8 cellular contexts compared by ENCODE assay signal in genomic region chr11:61792310-61793083, GRCh38. TPM values are rescaled to one million over a fixed set of nuclear protein-coding genes. Genes with fewer than 3 reads are reported as not detected.
DNase-seq lines count a peak whose midpoint lies in the region; ATAC-seq, FAIRE-seq and TF ChIP-seq lines count a peak whose summit lies in the region.

Gene FEN1, plus strand, starts transcription at chr11:61792911. Its CDS starts 2,451 bp downstream, at chr11:61795362.
Gene TMEM258, minus strand, starts transcription at chr11:61792599. Its CDS starts 41 bp downstream, at chr11:61792558.

- H3K4me3 ChIP-seq in KMS-11 (IDR thresholded peaks at IDR 0.05; ENCODE audit: insufficient read depth, low read depth, low read length) (no peak within 1 kb of the TSS), esophagus squamous epithelium (peak within 1 kb of the TSS; percentile 49 to 89 (median 76))

- H3K27ac Mint-ChIP-seq in activated T-cell treated with anti-CD3 and anti-CD28 coated beads, Interleukin-2, amount 50 U/mL, for 72 hours = peak within 1 kb of the TSS; percentile 99
- peak within 1 kb of the TSS; percentile 97 to 100 (median 99) for H3K27ac Mint-ChIP-seq in naive B cell
- H3K27ac Mint-ChIP-seq in stimulated activated effector memory CD8-positive, alpha-beta T cell treated with anti-CD3 and anti-CD28 coated beads, Interleukin-12 subunit alpha, Interleukin-12 subunit beta, amount 100 ng/mL, for 72 hours = peak within 1 kb of the TSS; percentile 100

- intact Hi-C loops in esophagus squamous epithelium (cut with DNase I) = loop anchor here (10.0 kb wide), 1 partner anchor 312 kb away; no protein-coding TSS in a partner anchor

- H4K20me1 ChIP-seq in KMS-11 (ENCODE audit: insufficient read depth) = peaks cover 2% of the 10 kb centered on the region; the same call in 1 of the 2 replicates

- H2AFZ ChIP-seq in KMS-11 (ENCODE audit: low read depth) = peak within 1 kb of the TSS; percentile 74

- FAIRE-seq in RCC 7860 (lab: Jason Lieb, UNC) = no peak

- H3K27me3 ChIP-seq in KMS-11 (ENCODE audit: insufficient read depth, low read depth) (no peaks in the 10 kb centered on the region), esophagus squamous epithelium (no peaks in the 10 kb centered on the region)

- H3K4me3 Mint-ChIP-seq in activated T-cell treated with anti-CD3 and anti-CD28 coated beads, Interleukin-2, amount 50 U/mL, for 72 hours = peak within 1 kb of the TSS; percentile 97 to 98
- peak within 1 kb of the TSS; percentile 83 to 98 (median 96) for H3K4me3 Mint-ChIP-seq in naive B cell
- peak within 1 kb of the TSS; percentile 96 for H3K4me3 Mint-ChIP-seq in stimulated activated effector memory CD8-positive, alpha-beta T cell treated with anti-CD3 and anti-CD28 coated beads, Interleukin-12 subunit alpha, Interleukin-12 subunit beta, amount 100 ng/mL, for 72 hours

- peak in 2 of 4 donors; percentile 36 to 69 for TF ChIP-seq POLR2A in esophagus squamous epithelium (IDR thresholded peaks at IDR 0.05)

- peak within 1 kb of the TSS; percentile 88 for H3K9ac ChIP-seq in KMS-11

- 0% methylated on average over 22 to 37 of the region's 61 CpGs for WGBS in esophagus squamous epithelium, 2 donors

- H3K9me3 Mint-ChIP-seq in activated T-cell treated with anti-CD3 and anti-CD28 coated beads, Interleukin-2, amount 50 U/mL, for 72 hours = no peaks in the 10 kb centered on the region
- H3K9me3 Mint-ChIP-seq in naive B cell = no peaks in the 10 kb centered on the region
- H3K9me3 Mint-ChIP-seq in stimulated activated effector memory CD8-positive, alpha-beta T cell treated with anti-CD3 and anti-CD28 coated beads, Interleukin-12 subunit alpha, Interleukin-12 subunit beta, amount 100 ng/mL, for 72 hours = no peaks in the 10 kb centered on the region

- TF ChIP-seq CTCF in KMS-11 (conservative IDR thresholded peaks at IDR 0.05; ENCODE audit: low read depth, low read length) = 0 out of 2 replicates have a peak, but pooled peaks have one; percentile 27
- peak in 3 of 6 experiments; percentile 3 to 29 (median 27) for TF ChIP-seq CTCF in esophagus squamous epithelium (IDR thresholded peaks at IDR 0.05)

- H3K36me3 Mint-ChIP-seq in activated T-cell treated with anti-CD3 and anti-CD28 coated beads, Interleukin-2, amount 50 U/mL, for 72 hours (ENCODE audit: insufficient read depth in 2 of 2) = peaks cover 14 to 27% of the 10 kb centered on the region in 2 donors
- H3K36me3 Mint-ChIP-seq in naive B cell = peaks cover 0 to 21% of the 10 kb centered on the region in 2 donors
- peaks cover 98% of the 10 kb centered on the region for H3K36me3 Mint-ChIP-seq in stimulated activated effector memory CD8-positive, alpha-beta T cell treated with anti-CD3 and anti-CD28 coated beads, Interleukin-12 subunit alpha, Interleukin-12 subunit beta, amount 100 ng/mL, for 72 hours

- peak; percentile 91 for DNase-seq in DMS53 treated with DMSO at 0.1 percent for 48 hours (lab: John Stamatoyannopoulos, UW; ENCODE audit: unreplicated experiment)
- DNase-seq in RCC 7860 (ENCODE audit: low spot score) = peak; percentile 78
- peak; percentile 89 to 93 for DNase-seq in activated T-cell treated with anti-CD3 and anti-CD28 coated beads, Interleukin-2, amount 50 U/mL, for 72 hours
- peak; percentile 62 for DNase-seq in esophagus squamous epithelium (lab: John Stamatoyannopoulos, UW)
- peak; percentile 90 for DNase-seq in naive B cell
- peak; percentile 87 to 95 for DNase-seq in stimulated activated effector memory CD8-positive, alpha-beta T cell treated with anti-CD3 and anti-CD28 coated beads, Interleukin-12 subunit alpha, Interleukin-12 subunit beta, amount 100 ng/mL, for 72 hours (ENCODE audit: low spot score in 2 of 2)

- H3K9me3 ChIP-seq in esophagus squamous epithelium = no peaks in the 10 kb centered on the region

- peaks cover 32% of the 10 kb centered on the region for H3K4me1 ChIP-seq in KMS-11 (ENCODE audit: low read depth, poor library complexity, severe bottlenecking)
- H3K4me1 ChIP-seq in esophagus squamous epithelium = peaks cover 12 to 44% (median 20%) of the 10 kb centered on the region in 3 donors

- ATAC-seq in GM21737 (IDR thresholded peaks at IDR 0.05; ENCODE audit: unreplicated experiment) (peak; percentile 74), naive B cell (ENCODE audit: low read depth in 2 of 2) (peak; percentile 87 to 89)
- peak; percentile 90 to 94 for ATAC-seq in activated T-cell treated with anti-CD3 and anti-CD28 coated beads, Interleukin-2, amount 50 U/mL, for 72 hours (replicated peaks in 1 of 2)
- peak; percentile 92 for ATAC-seq in stimulated activated effector memory CD8-positive, alpha-beta T cell treated with anti-CD3 and anti-CD28 coated beads, Interleukin-12 subunit alpha, Interleukin-12 subunit beta, amount 100 ng/mL, for 72 hours

- H3K36me3 ChIP-seq in KMS-11 (ENCODE audit: insufficient read depth) = peaks cover 6% of the 10 kb centered on the region; the same call in 1 of the 2 replicates
- peaks cover 0 to 42% (median 24%) of the 10 kb centered on the region in 3 donors for H3K36me3 ChIP-seq in esophagus squamous epithelium

- H3K4me1 Mint-ChIP-seq in activated T-cell treated with anti-CD3 and anti-CD28 coated beads, Interleukin-2, amount 50 U/mL, for 72 hours (ENCODE audit: low read depth) = peaks cover 55% of the 10 kb centered on the region
- H3K4me1 Mint-ChIP-seq in naive B cell = peaks cover 22 to 44% (median 34%) of the 10 kb centered on the region in 3 donors
- peaks cover 43% of the 10 kb centered on the region for H3K4me1 Mint-ChIP-seq in stimulated activated effector memory CD8-positive, alpha-beta T cell treated with anti-CD3 and anti-CD28 coated beads, Interleukin-12 subunit alpha, Interleukin-12 subunit beta, amount 100 ng/mL, for 72 hours

- H3K27ac ChIP-seq in KMS-11 = peak within 1 kb of the TSS; percentile 79
- H3K27ac ChIP-seq in esophagus squamous epithelium = peak within 1 kb of the TSS; percentile 89 to 99 (median 95)

- H3K79me2 ChIP-seq in KMS-11 (ENCODE audit: insufficient read depth, low read depth) = peaks cover 64% of the 10 kb centered on the region

- H3K4me2 ChIP-seq in KMS-11 = peak within 1 kb of the TSS; percentile 58

- no peaks in the 10 kb centered on the region for H3K27me3 Mint-ChIP-seq in activated T-cell treated with anti-CD3 and anti-CD28 coated beads, Interleukin-2, amount 50 U/mL, for 72 hours (ENCODE audit: low read depth)
- H3K27me3 Mint-ChIP-seq in naive B cell = no peaks in the 10 kb centered on the region

RNA-seq across cellular contexts. Expression of gene FEN1, which starts in this region (rescaled TPM):
- 10 to 100 TPM; 55.4 to 64.7 TPM for total RNA-seq in activated T-cell treated with anti-CD3 and anti-CD28 coated beads, Interleukin-2, amount 50 U/mL, for 72 hours
- 10 to 100 TPM; 11.4 to 38.1 (median 23.5) TPM for total RNA-seq in esophagus squamous epithelium
- polyA plus RNA-seq in naive B cell (ENCODE audit: low read depth in 6 of 6) = 10 to 100 TPM in 5 of 6 donors, 1 to 10 TPM in 1; 8.0 to 23.8 (median 15.3) TPM

RNA-seq across cellular contexts. Expression of gene TMEM258, which starts in this region (rescaled TPM):
- 100 to 1,000 TPM; 146 to 169 TPM for total RNA-seq in activated T-cell treated with anti-CD3 and anti-CD28 coated beads, Interleukin-2, amount 50 U/mL, for 72 hours
- total RNA-seq in esophagus squamous epithelium = 10 to 100 TPM; 32.3 to 54.2 (median 37.9) TPM
- 100 to 1,000 TPM; 117 to 238 (median 185) TPM for polyA plus RNA-seq in naive B cell (ENCODE audit: low read depth in 6 of 6)
